ENCODE assay signal across 7 cellular contexts in the genomic region with DNA sequence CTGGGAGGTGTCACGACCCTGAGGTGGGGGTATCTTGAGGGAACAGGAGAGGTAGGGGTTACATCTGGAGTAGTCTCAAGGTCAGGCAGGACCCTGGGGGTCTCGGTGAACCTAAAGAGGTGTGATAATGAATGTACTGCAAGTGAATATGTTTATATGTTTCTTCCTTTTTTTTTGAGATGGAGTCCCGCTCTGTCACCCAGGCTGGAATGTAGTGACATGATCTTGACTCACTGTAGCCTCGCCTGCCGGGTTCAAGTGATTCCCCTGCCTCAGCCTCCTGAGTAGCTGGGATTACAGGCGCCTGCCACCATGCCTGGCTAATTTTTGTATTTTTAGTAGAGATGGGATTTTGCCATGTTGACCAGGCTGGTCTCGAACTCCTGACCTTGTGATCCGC.
DNase-seq lines count a peak whose midpoint lies in the region; ATAC-seq and TF ChIP-seq lines count a peak whose summit lies in the region.
"Not testable (repeated sequence)": the region's sequence is repeated elsewhere in the genome, so short reads cannot be mapped to it uniquely, and the experiment has no call there.

No MANE protein-coding gene starts in this region.

- H3K4me1 Mint-ChIP-seq in T-cell: peaks cover 60 to 68% (median 65%) of the 10 kb centered on the region in 3 donors

- not testable (repeated sequence) for H2BK12ac ChIP-seq in mesenchymal stem cell (ENCODE audit: low read length in 2 of 2)

- peak overlapping the region; percentile 69 for H3K4me2 ChIP-seq in HCT116 (ENCODE audit: low read length)
- H3K4me2 ChIP-seq in mesenchymal stem cell (ENCODE audit: low read length, poor library complexity, severe bottlenecking): not testable (repeated sequence)
- H3K4me2 ChIP-seq in skeletal muscle satellite cell (ENCODE audit: low read length): peak overlapping the region; percentile 31

- H3K9me3 Mint-ChIP-seq in T-cell: not testable (repeated sequence)

- not testable (repeated sequence) for H3K79me1 ChIP-seq in mesenchymal stem cell (replicated peaks; ENCODE audit: low read length, poor library complexity, severe bottlenecking)

- TF ChIP-seq CTCF in HCT116 (IDR thresholded peaks at IDR 0.05 in 2 of 3, conservative IDR thresholded peaks at IDR 0.05 in 1 of 3; ENCODE audit: borderline replicate concordance in 1 of 3, insufficient read depth in 1 of 3, low read depth in 2 of 3, low read length in 2 of 3); breast epithelium (IDR thresholded peaks at IDR 0.05); foreskin fibroblast (IDR thresholded peaks at IDR 0.05; ENCODE audit: low read depth, low read length); tibial artery (IDR thresholded peaks at IDR 0.05): not testable (repeated sequence)

- not testable (repeated sequence) for TF ChIP-seq RAD21 in HCT116 (IDR thresholded peaks at IDR 0.05; ENCODE audit: low read depth)

- not testable (repeated sequence) for H3K14ac ChIP-seq in mesenchymal stem cell (ENCODE audit: low read length in 2 of 2)

- peak overlapping the region in 1 of 2 experiments; percentile 25; a peak in 1 of 4 replicates for H3K4me3 ChIP-seq in HCT116 (replicated peaks in 1 of 2; ENCODE audit: low read depth in 1 of 2, low read length in 2 of 2)
- H3K4me3 ChIP-seq in breast epithelium; foreskin fibroblast (ENCODE audit: low read depth in 1 of 2, low read length in 2 of 2); mesenchymal stem cell (ENCODE audit: insufficient read depth in 1 of 2, low read depth in 1 of 2, low read length in 2 of 2); skeletal muscle satellite cell (ENCODE audit: low read length); tibial artery: not testable (repeated sequence)

- H4K8ac ChIP-seq in mesenchymal stem cell (ENCODE audit: low read length): peak overlapping the region; percentile 36

- peak overlapping the region; percentile 64 for H2AK5ac ChIP-seq in mesenchymal stem cell (ENCODE audit: low read length, severe bottlenecking)

- not testable (repeated sequence) for H2AFZ ChIP-seq in HCT116 (ENCODE audit: low read depth, low read length, poor library complexity, severe bottlenecking); mesenchymal stem cell (ENCODE audit: low read depth, low read length)

- not testable (repeated sequence) for ATAC-seq in HCT116; T-cell (replicated peaks in 1 of 4)

- not testable (repeated sequence) for H4K20me1 ChIP-seq in HCT116 (ENCODE audit: insufficient read depth)

- H2BK120ac ChIP-seq in mesenchymal stem cell (ENCODE audit: low read depth, low read length): not testable (repeated sequence)

- not testable (repeated sequence) for H2BK5ac ChIP-seq in mesenchymal stem cell (ENCODE audit: low read depth, low read length, poor library complexity, severe bottlenecking)

- not testable (repeated sequence) for DNase-seq in HCT116 (ENCODE audit: low read depth, low spot score); T-cell; breast epithelium (ENCODE audit: low spot score in 2 of 2); mesenchymal stem cell; tibial artery
- peak; percentile 41 to 69 for DNase-seq in foreskin fibroblast

- H3K79me2 ChIP-seq in HCT116 (ENCODE audit: insufficient read depth, low read length): peaks cover 40% of the 10 kb centered on the region

- H3K4ac ChIP-seq in mesenchymal stem cell (ENCODE audit: low read depth in 1 of 2, low read length in 2 of 2): not testable (repeated sequence)

- H3K9me3 ChIP-seq in HCT116 (ENCODE audit: control insufficient read depth in 1 of 2, insufficient read depth in 1 of 2, low read depth in 1 of 2, low read length in 2 of 2); breast epithelium; mesenchymal stem cell (ENCODE audit: control insufficient read depth, low read length); skeletal muscle satellite cell (replicated peaks; ENCODE audit: low read length); tibial artery: not testable (repeated sequence)

- CTCF ChIA-PET in HCT116 (lab: Charles Lee); T-cell (lab: Charles Lee): not testable (repeated sequence)

- H3K36me3 Mint-ChIP-seq in T-cell: not testable (repeated sequence)

- not testable (repeated sequence) for H3K27me3 Mint-ChIP-seq in T-cell

- intact Hi-C loops in HCT116 (cut with micrococcal nuclease): loop anchor here (10.0 kb wide), 1 partner anchor 130 kb away; the partner anchor contains the start of gene RAB5IF
- intact Hi-C loops in breast epithelium (cut with DNase I; ENCODE audit: low total_unique reads); tibial artery (cut with DNase I; ENCODE audit: low total_unique reads): not testable (repeated sequence)

- not testable (repeated sequence) for H2BK15ac ChIP-seq in mesenchymal stem cell (ENCODE audit: low read depth, poor library complexity, severe bottlenecking)

- H3K27ac ChIP-seq in HCT116 (ENCODE audit: low read depth, low read length): not testable (repeated sequence)
- H3K27ac ChIP-seq in breast epithelium (peak overlapping the region; percentile 83 to 91), mesenchymal stem cell (ENCODE audit: low read length, poor library complexity, severe bottlenecking) (peak overlapping the region; percentile 31), tibial artery (peak overlapping the region; percentile 91 to 99)

- H3K36me3 ChIP-seq in HCT116 (ENCODE audit: control insufficient read depth in 1 of 2, insufficient read depth in 2 of 2, low read length in 2 of 2); breast epithelium; tibial artery: not testable (repeated sequence)
- H3K36me3 ChIP-seq in mesenchymal stem cell (ENCODE audit: control insufficient read depth in 1 of 2, insufficient read depth in 2 of 2, low read depth in 1 of 2, low read length in 2 of 2) (peaks cover 17 to 18% of the 10 kb centered on the region in 2 experiments), skeletal muscle satellite cell (ENCODE audit: insufficient read depth, low read length) (peaks cover 40% of the 10 kb centered on the region)

- H3K4me1 ChIP-seq in HCT116 (ENCODE audit: control insufficient read depth in 1 of 2, insufficient read depth in 2 of 2, low read length in 2 of 2): peaks cover 26 to 46% of the 10 kb centered on the region in 2 experiments; a peak in 3 of 4 replicates
- H3K4me1 ChIP-seq in breast epithelium: peaks cover 6 to 22% of the 10 kb centered on the region in 2 donors
- H3K4me1 ChIP-seq in mesenchymal stem cell (ENCODE audit: control insufficient read depth, insufficient read depth, low read depth, low read length): peaks cover 28% of the 10 kb centered on the region
- peaks cover 58% of the 10 kb centered on the region for H3K4me1 ChIP-seq in skeletal muscle satellite cell (ENCODE audit: control insufficient read depth, insufficient read depth, low read length)
- peaks cover 0 to 98% (median 74%) of the 10 kb centered on the region in 4 donors for H3K4me1 ChIP-seq in tibial artery

- H3K9ac ChIP-seq in HCT116 (ENCODE audit: low read length): peak overlapping the region; percentile 27
- H3K9ac ChIP-seq in mesenchymal stem cell (ENCODE audit: low read length): peak overlapping the region; percentile 59
- H3K9ac ChIP-seq in skeletal muscle satellite cell (ENCODE audit: low read depth, low read length): peak overlapping the region; percentile 8

- POLR2A ChIA-PET in HCT116 (lab: Charles Lee); T-cell (lab: Charles Lee): not testable (repeated sequence)

- H3K4me3 Mint-ChIP-seq in T-cell: not testable (repeated sequence)

- RAD21 ChIA-PET in HCT116 (lab: Charles Lee; ENCODE audit: low non-redundant PET in 1 of 2, low total read pairs in 2 of 2, uncharacterized antibody in 2 of 2, unreplicated experiment in 2 of 2): not testable (repeated sequence)

- H3K9me2 ChIP-seq in HCT116 (ENCODE audit: insufficient read depth): not testable (repeated sequence)

- not testable (repeated sequence) for TF ChIP-seq POLR2A in HCT116 (IDR thresholded peaks at IDR 0.05; ENCODE audit: borderline replicate concordance, extremely low read depth, insufficient read depth, insufficient read length); breast epithelium (IDR thresholded peaks at IDR 0.05)

- H4K91ac ChIP-seq in mesenchymal stem cell (ENCODE audit: low read length): not testable (repeated sequence)

- not testable (repeated sequence) for H3K23ac ChIP-seq in mesenchymal stem cell (ENCODE audit: low read length in 2 of 2)

- H3K27me3 ChIP-seq in HCT116 (ENCODE audit: insufficient read depth, low read length); breast epithelium; mesenchymal stem cell (ENCODE audit: control insufficient read depth in 1 of 2, insufficient read depth in 1 of 2, low read length in 2 of 2); skeletal muscle satellite cell (ENCODE audit: control insufficient read depth, insufficient read depth, low read length); tibial artery: not testable (repeated sequence)

- not testable (repeated sequence) for BruUV-seq in HCT116 (replicated peaks; lab: Mats Ljungman, UMichigan)

- WGBS in mesenchymal stem cell: 46% methylated on average over 8 of the region's 8 CpGs

- H3K27ac Mint-ChIP-seq in T-cell: peak overlapping the region; percentile 15 to 37

- H3K18ac ChIP-seq in mesenchymal stem cell (ENCODE audit: low read depth in 1 of 2, low read length in 2 of 2): not testable (repeated sequence)

TF ChIP-seq in HCT116, 20 proteins besides CTCF, POLR2A, EP300 and RAD21:
- TF ChIP-seq FOSL1 (IDR thresholded peaks at IDR 0.05; ENCODE audit: low read depth): peak; percentile 48
TF ChIP-seq in HCT116: peak in this region for 1; not testable (repeated sequence) for 19.

Comparison
In these comparisons a context has a peak if more than half of its experiments do, and no peak if none do; other contexts are left out.
1. H3K9ac ChIP-seq: peak in every context shown above with its lines; median percentile 59 in mesenchymal stem cell; 27 in HCT116; 8 in skeletal muscle satellite cell.